Comparison of ENCODE assay signal across 8 cellular contexts in genomic region chr20:51447097-51447764, GRCh38.
DNase-seq lines count a peak whose midpoint lies in the region; ATAC-seq, FAIRE-seq and TF ChIP-seq lines count a peak whose summit lies in the region.

No MANE protein-coding gene starts in this region.

- H3K27me3 ChIP-seq in breast epithelium, result no peaks in the 10 kb centered on the region
- no peaks in the 10 kb centered on the region for H3K27me3 ChIP-seq in suprapubic skin
- no peaks in the 10 kb centered on the region for H3K27me3 ChIP-seq in small intestine (ENCODE audit: control insufficient read depth in 2 of 2, insufficient read depth in 2 of 2, low read length in 2 of 2)

- 21% methylated on average over 14 of the region's 14 CpGs for WGBS in suprapubic skin
- WGBS in small intestine, 3 donors, result 43 to 66% (median 65%) methylated on average over 14 of the region's 14 CpGs

- DNase-seq in HTR-8/SVneo (ENCODE audit: insufficient read length, low spot score) (peak; percentile 98), breast epithelium (ENCODE audit: low spot score in 2 of 2) (peak; percentile 74 to 94), left lobe of liver (ENCODE audit: low spot score) (no peak), suprapubic skin (ENCODE audit: low spot score in 2 of 2) (peak; percentile 84 to 85), small intestine (no peak), ureter (ENCODE audit: low spot score) (no peak), SIG-M5 treated with dmso at 0.1 percent for 504 hours (lab: John Stamatoyannopoulos, UW; ENCODE audit: unreplicated experiment) (no peak), activated gamma-delta T cell (lab: John Stamatoyannopoulos, UW) (no peak)

- intact Hi-C loops in breast epithelium (cut with DNase I; ENCODE audit: low total_unique reads), result no loop called here

- ATAC-seq in left lobe of liver, result peak; percentile 77

- FAIRE-seq in HTR-8/SVneo (lab: Jason Lieb, UNC) (peak; percentile 93), small intestine (lab: Jason Lieb, UNC) (no peak)

- H3K36me3 ChIP-seq in breast epithelium, result no peaks in the 10 kb centered on the region
- peaks cover 7% of the 10 kb centered on the region for H3K36me3 ChIP-seq in suprapubic skin
- H3K36me3 ChIP-seq in small intestine (ENCODE audit: control insufficient read depth in 2 of 2, insufficient read depth in 2 of 2, low read length in 2 of 2), result peaks cover 2% of the 10 kb centered on the region in 2 donors

- no peak for TF ChIP-seq POLR2A in breast epithelium (IDR thresholded peaks at IDR 0.05)
- TF ChIP-seq POLR2A in suprapubic skin (IDR thresholded peaks at IDR 0.05), result no peak

- H3K4me3 ChIP-seq in breast epithelium (peak overlapping the region in 1 of 3 donors; percentile 28), suprapubic skin (no peak overlapping the region), small intestine (ENCODE audit: low read depth in 1 of 2, low read length in 2 of 2) (no peak overlapping the region)

- no peaks in the 10 kb centered on the region for H3K9me3 ChIP-seq in breast epithelium
- H3K9me3 ChIP-seq in suprapubic skin, result no peaks in the 10 kb centered on the region
- no peaks in the 10 kb centered on the region for H3K9me3 ChIP-seq in small intestine (ENCODE audit: control insufficient read depth, low read depth)

- peaks cover 8% of the 10 kb centered on the region in 2 donors for H3K4me1 ChIP-seq in breast epithelium
- H3K4me1 ChIP-seq in suprapubic skin, result peaks cover 42% of the 10 kb centered on the region
- H3K4me1 ChIP-seq in small intestine (ENCODE audit: control insufficient read depth in 2 of 2, insufficient read depth in 1 of 2, low read depth in 1 of 2, low read length in 1 of 2), result no peaks in the 10 kb centered on the region

- TF ChIP-seq CTCF in breast epithelium (IDR thresholded peaks at IDR 0.05), result no peak
- no peak for TF ChIP-seq CTCF in suprapubic skin (IDR thresholded peaks at IDR 0.05)

- H3K27ac ChIP-seq in breast epithelium (peak overlapping the region; percentile 16 to 54), suprapubic skin (peak overlapping the region; percentile 42), small intestine (ENCODE audit: low read depth in 1 of 2, low read length in 1 of 2) (peak overlapping the region in 1 of 2 donors; percentile 64)

- no peak for TF ChIP-seq EP300 in suprapubic skin (IDR thresholded peaks at IDR 0.05)

Comparison
In these comparisons a context has a peak if more than half of its experiments do, and no peak if none do; other contexts are left out.
1. DNase-seq: peak in HTR-8/SVneo (single experiment), breast epithelium (2 of 2) and suprapubic skin (2 of 2); none in left lobe of liver (single experiment), small intestine (single experiment), ureter (single experiment), SIG-M5 treated with dmso at 0.1 percent for 504 hours (single experiment) and activated gamma-delta T cell (single experiment).